ENCODE assay signal across 9 cellular contexts in genomic region chr18:3256693-3257626, GRCh38. TPM values are rescaled to one million over a fixed set of nuclear protein-coding genes. Genes with fewer than 3 reads are reported as not detected.
DNase-seq lines count a peak whose midpoint lies in the region; ATAC-seq, FAIRE-seq and TF ChIP-seq lines count a peak whose summit lies in the region.
"Had no signal": no experiment of that assay in that cellular context is flagged by ENCODE, and none has a peak within 500 bp of the region (broad histone marks: within the 10 kb centered on the region; RNA-seq: fewer than 3 reads in every experiment).

No MANE protein-coding gene starts in this region.

- no peaks in the 10 kb centered on the region for H3K27me3 Mint-ChIP-seq in activated T-cell treated with anti-CD3 and anti-CD28 coated beads, Interleukin-2, amount 50 U/mL, for 72 hours (ENCODE audit: low read depth)
- H3K27me3 Mint-ChIP-seq in activated CD4-positive, alpha-beta memory T cell treated with anti-CD3 and anti-CD28 coated beads, Interleukin-2, amount 10 ng/mL, durations not matched to agents 7 days and 5 days = no peaks in the 10 kb centered on the region
- peaks cover 6 to 11% (median 10%) of the 10 kb centered on the region in 3 donors for H3K27me3 Mint-ChIP-seq in immature natural killer cell (ENCODE audit: low read depth in 3 of 3)
- H3K27me3 Mint-ChIP-seq in type B pancreatic cell = no peaks in the 10 kb centered on the region

- H3K4me1 Mint-ChIP-seq in activated T-cell treated with anti-CD3 and anti-CD28 coated beads, Interleukin-2, amount 50 U/mL, for 72 hours (ENCODE audit: low read depth) = peaks cover 87% of the 10 kb centered on the region
- peaks cover 83% of the 10 kb centered on the region for H3K4me1 Mint-ChIP-seq in activated CD4-positive, alpha-beta memory T cell treated with anti-CD3 and anti-CD28 coated beads, Interleukin-2, amount 10 ng/mL, durations not matched to agents 7 days and 5 days
- peaks cover 82 to 90% of the 10 kb centered on the region in 2 donors for H3K4me1 Mint-ChIP-seq in immature natural killer cell
- peaks cover 13% of the 10 kb centered on the region for H3K4me1 Mint-ChIP-seq in type B pancreatic cell (ENCODE audit: unreplicated experiment)

- no peak for DNase-seq in activated T-cell treated with anti-CD3 and anti-CD28 coated beads, Interleukin-2, amount 50 U/mL, for 72 hours
- DNase-seq in activated T-cell treated with anti-CD3 and anti-CD28 coated beads for 4 hours = no peak
- DNase-seq in activated CD4-positive, alpha-beta memory T cell treated with anti-CD3 and anti-CD28 coated beads, Interleukin-2, amount 10 ng/mL, durations not matched to agents 7 days and 5 days = no peak
- DNase-seq in immature natural killer cell = no peak
- no peak for DNase-seq in type B pancreatic cell (ENCODE audit: extremely low spot score, unreplicated experiment)
- no peak for DNase-seq in GM10248 (ENCODE audit: extremely low spot score)
- DNase-seq in D721Med (ENCODE audit: insufficient read length, low spot score) = no peak

- no peak overlapping the region for H3K4me3 Mint-ChIP-seq in activated T-cell treated with anti-CD3 and anti-CD28 coated beads, Interleukin-2, amount 50 U/mL, for 72 hours
- no peak overlapping the region for H3K4me3 Mint-ChIP-seq in activated CD4-positive, alpha-beta memory T cell treated with anti-CD3 and anti-CD28 coated beads, Interleukin-2, amount 10 ng/mL, durations not matched to agents 7 days and 5 days
- no peak overlapping the region for H3K4me3 Mint-ChIP-seq in immature natural killer cell
- peak overlapping the region; percentile 42 for H3K4me3 Mint-ChIP-seq in type B pancreatic cell

- no peaks in the 10 kb centered on the region for H3K9me3 Mint-ChIP-seq in activated T-cell treated with anti-CD3 and anti-CD28 coated beads, Interleukin-2, amount 50 U/mL, for 72 hours
- H3K9me3 Mint-ChIP-seq in activated CD4-positive, alpha-beta memory T cell treated with anti-CD3 and anti-CD28 coated beads, Interleukin-2, amount 10 ng/mL, durations not matched to agents 7 days and 5 days = no peaks in the 10 kb centered on the region
- H3K9me3 Mint-ChIP-seq in immature natural killer cell = no peaks in the 10 kb centered on the region
- no peaks in the 10 kb centered on the region for H3K9me3 Mint-ChIP-seq in type B pancreatic cell

- no peak for ATAC-seq in activated T-cell treated with anti-CD3 and anti-CD28 coated beads, Interleukin-2, amount 50 U/mL, for 72 hours (replicated peaks in 1 of 2)
- ATAC-seq in HG03097 (IDR thresholded peaks at IDR 0.05; ENCODE audit: low FRiP score, unreplicated experiment) = no peak

- peaks cover 17 to 28% of the 10 kb centered on the region in 2 donors for H3K36me3 Mint-ChIP-seq in activated T-cell treated with anti-CD3 and anti-CD28 coated beads, Interleukin-2, amount 50 U/mL, for 72 hours (ENCODE audit: insufficient read depth in 2 of 2)
- H3K36me3 Mint-ChIP-seq in activated CD4-positive, alpha-beta memory T cell treated with anti-CD3 and anti-CD28 coated beads, Interleukin-2, amount 10 ng/mL, durations not matched to agents 7 days and 5 days (ENCODE audit: low read depth) = peaks cover 76% of the 10 kb centered on the region
- H3K36me3 Mint-ChIP-seq in immature natural killer cell (peaks cover 39 to 60% (median 45%) of the 10 kb centered on the region in 3 donors), type B pancreatic cell (peaks cover 44% of the 10 kb centered on the region)

- peak overlapping the region; percentile 95 for H3K27ac Mint-ChIP-seq in activated T-cell treated with anti-CD3 and anti-CD28 coated beads, Interleukin-2, amount 50 U/mL, for 72 hours
- peak overlapping the region; percentile 62 for H3K27ac Mint-ChIP-seq in activated CD4-positive, alpha-beta memory T cell treated with anti-CD3 and anti-CD28 coated beads, Interleukin-2, amount 10 ng/mL, durations not matched to agents 7 days and 5 days
- peak overlapping the region; percentile 70 to 100 (median 92) for H3K27ac Mint-ChIP-seq in immature natural killer cell
- H3K27ac Mint-ChIP-seq in type B pancreatic cell = peak overlapping the region; percentile 90

- no peak for FAIRE-seq in D721Med (lab: Jason Lieb, UNC)
- FAIRE-seq: keratinocyte had no signal

- no peak for TF ChIP-seq CTCF in type B pancreatic cell (conservative IDR thresholded peaks at IDR 0.05)
- no peak for TF ChIP-seq CTCF in GM10248 (IDR thresholded peaks at IDR 0.05; ENCODE audit: control extremely low read depth, extremely low read depth, low read depth, missing control alignments)
- no peak for TF ChIP-seq CTCF in D721Med (IDR thresholded peaks at IDR 0.05; ENCODE audit: insufficient read depth, missing control alignments)

- CTCF ChIA-PET in activated CD4-positive, alpha-beta memory T cell treated with anti-CD3 and anti-CD28 coated beads, Interleukin-2, amount 10 ng/mL, durations not matched to agents 7 days and 5 days (lab: Charles Lee) = interaction anchor here (1.0 to 1.1 kb wide), 2 partner anchors 41 to 329 kb away, joined by 3 read pairs; no protein-coding TSS in a partner anchor
- CTCF ChIA-PET in GM10248 (lab: Yijun Ruan, JAX) = interaction anchor here (1.2 to 4.3 kb wide), 6 partner anchors 11 to 329 kb away, joined by 3 to 16 read pairs (median 4); partner anchors contain the start of gene MYL12A

- POLR2A ChIA-PET in activated CD4-positive, alpha-beta memory T cell treated with anti-CD3 and anti-CD28 coated beads, Interleukin-2, amount 10 ng/mL, durations not matched to agents 7 days and 5 days (lab: Charles Lee) = interaction anchor here (2.6 kb wide), 1 partner anchor 10 kb away, joined by 19 read pairs; the partner anchor contains the start of gene MYL12A
- POLR2A ChIA-PET in GM10248 (lab: Yijun Ruan, JAX) = interaction anchor here (1.2 kb wide), 1 partner anchor 9 kb away, joined by 3 read pairs; the partner anchor contains the start of gene MYL12A

RNA-seq across cellular contexts. Expression of gene MYL12B, which starts 5.0 kb away (rescaled TPM):
- 100 to 1,000 TPM; 235 to 276 TPM for total RNA-seq in activated T-cell treated with anti-CD3 and anti-CD28 coated beads, Interleukin-2, amount 50 U/mL, for 72 hours
- total RNA-seq in activated CD4-positive, alpha-beta memory T cell treated with anti-CD3 and anti-CD28 coated beads, Interleukin-2, amount 10 ng/mL, durations not matched to agents 7 days and 5 days = 100 to 1,000 TPM; 371 to 378 TPM
- polyA plus RNA-seq in immature natural killer cell = 1,000 to 10,000 TPM; 1,023 to 1,314 (median 1,183) TPM
- 211 and 359 TPM in 2 replicates for total RNA-seq in type B pancreatic cell (ENCODE audit: low replicate concordance)

RNA-seq across cellular contexts. Expression of gene MYL12A, which starts 9.4 kb away (rescaled TPM):
- total RNA-seq in activated T-cell treated with anti-CD3 and anti-CD28 coated beads, Interleukin-2, amount 50 U/mL, for 72 hours = 100 to 1,000 TPM; 425 to 483 TPM
- total RNA-seq in activated CD4-positive, alpha-beta memory T cell treated with anti-CD3 and anti-CD28 coated beads, Interleukin-2, amount 10 ng/mL, durations not matched to agents 7 days and 5 days = 1,000 to 10,000 TPM; 1,118 to 1,119 TPM
- 1,000 to 10,000 TPM; 2,810 to 4,711 (median 3,144) TPM for polyA plus RNA-seq in immature natural killer cell
- 219 and 271 TPM in 2 replicates for total RNA-seq in type B pancreatic cell (ENCODE audit: low replicate concordance)

RNA-seq across cellular contexts. Expression of gene MYOM1, which starts 37.2 kb away (rescaled TPM):
- 1 to 10 TPM in 1 of 2 donors, under 1 TPM in 1; 0.39 to 1.1 TPM for total RNA-seq in activated T-cell treated with anti-CD3 and anti-CD28 coated beads, Interleukin-2, amount 50 U/mL, for 72 hours
- total RNA-seq in activated CD4-positive, alpha-beta memory T cell treated with anti-CD3 and anti-CD28 coated beads, Interleukin-2, amount 10 ng/mL, durations not matched to agents 7 days and 5 days = 1 to 10 TPM; 1.7 to 2.4 TPM
- polyA plus RNA-seq in immature natural killer cell = 1 to 10 TPM in 1 of 3 donors, under 1 TPM in 1, not detected in 1; 0.72 to 1.2 TPM
- total RNA-seq in type B pancreatic cell (ENCODE audit: low replicate concordance) = 2.0 TPM in 2 replicates
